17 cellular contexts compared by ENCODE assay signal in genomic region chr16:11107781-11108465, GRCh38.
DNase-seq lines count a peak whose midpoint lies in the region; ATAC-seq, FAIRE-seq and TF ChIP-seq lines count a peak whose summit lies in the region.
"Had no signal": no experiment of that assay in that cellular context is flagged by ENCODE, and none has a peak within 500 bp of the region (broad histone marks: within the 10 kb centered on the region; RNA-seq: fewer than 3 reads in every experiment).

No MANE protein-coding gene starts in this region.

- no peak for DNase-seq in activated T-cell treated with anti-CD3 and anti-CD28 coated beads, Interleukin-2, amount 50 U/mL, for 24 hours
- DNase-seq in activated T-cell treated with anti-CD3 and anti-CD28 coated beads, Interleukin-2, amount 50 U/mL, for 72 hours: no peak
- DNase-seq in amniotic epithelial cell (ENCODE audit: low read depth) (peak; percentile 63), kidney (peak; percentile 32), DMS79 (lab: John Stamatoyannopoulos, UW) (no peak), KG1 (lab: John Stamatoyannopoulos, UW) (no peak), HEK293T (ENCODE audit: extremely low spot score) (no peak)
- DNase-seq: COR-L47; mammary epithelial cell; NCI-H1694 treated with DMSO at 0.1 percent for 48 hours; PC-3; stimulated activated CD4-positive, alpha-beta T cell treated with anti-CD3 and anti-CD28 coated beads, Interleukin-4, amount 100 ng/mL, for 1 hour had no signal

- H3K9me3 ChIP-seq in kidney (ENCODE audit: control insufficient read depth in 1 of 2, low read length in 2 of 2): peaks cover 0 to 9% of the 10 kb centered on the region in 2 donors
- H3K9me3 ChIP-seq: neutrophil had no signal

- H3K4me1 Mint-ChIP-seq in activated T-cell treated with anti-CD3 and anti-CD28 coated beads, Interleukin-2, amount 50 U/mL, for 24 hours (ENCODE audit: low read depth): peaks cover 83% of the 10 kb centered on the region
- peaks cover 78% of the 10 kb centered on the region for H3K4me1 Mint-ChIP-seq in activated T-cell treated with anti-CD3 and anti-CD28 coated beads, Interleukin-2, amount 50 U/mL, for 72 hours (ENCODE audit: low read depth)

- H3K36me3 ChIP-seq in kidney (ENCODE audit: control insufficient read depth in 1 of 2, insufficient read depth in 2 of 2, low read length in 2 of 2): no peaks in the 10 kb centered on the region
- H3K36me3 ChIP-seq: esophagus muscularis mucosa, neutrophil had no signal

- H3K27ac ChIP-seq in kidney (ENCODE audit: low read depth in 2 of 2, low read length in 2 of 2): peak overlapping the region in 1 of 2 donors; percentile 41
- H3K27ac ChIP-seq: esophagus muscularis mucosa, KMS-11, neutrophil had no signal

- H3K27me3 Mint-ChIP-seq in activated T-cell treated with anti-CD3 and anti-CD28 coated beads, Interleukin-2, amount 50 U/mL, for 24 hours: no peaks in the 10 kb centered on the region
- H3K27me3 Mint-ChIP-seq in activated T-cell treated with anti-CD3 and anti-CD28 coated beads, Interleukin-2, amount 50 U/mL, for 72 hours (ENCODE audit: low read depth): no peaks in the 10 kb centered on the region

- no peak overlapping the region for H3K4me3 Mint-ChIP-seq in activated T-cell treated with anti-CD3 and anti-CD28 coated beads, Interleukin-2, amount 50 U/mL, for 24 hours
- no peak overlapping the region for H3K4me3 Mint-ChIP-seq in activated T-cell treated with anti-CD3 and anti-CD28 coated beads, Interleukin-2, amount 50 U/mL, for 72 hours

- TF ChIP-seq CTCF in kidney (IDR thresholded peaks at IDR 0.05; ENCODE audit: borderline replicate concordance, extremely low read depth, insufficient read depth): no peak

- FAIRE-seq in kidney (lab: Jason Lieb, UNC): no peak

- H3K9ac ChIP-seq in kidney (ENCODE audit: low read length in 2 of 2): no peak overlapping the region
- H3K9ac ChIP-seq: KMS-11 had no signal

- CTCF ChIA-PET in HEK293T (lab: Yijun Ruan, JAX): no interaction called here

- H3K4me3 ChIP-seq in kidney (ENCODE audit: low read length in 2 of 2): no peak overlapping the region
- H3K4me3 ChIP-seq: esophagus muscularis mucosa had no signal

- ATAC-seq in activated T-cell treated with anti-CD3 and anti-CD28 coated beads, Interleukin-2, amount 50 U/mL, for 72 hours (replicated peaks in 1 of 2): no peak
- no peak for ATAC-seq in HG02678 (IDR thresholded peaks at IDR 0.05; ENCODE audit: unreplicated experiment)
- ATAC-seq: PC-3, sciatic nerve had no signal

- H3K9me3 Mint-ChIP-seq in activated T-cell treated with anti-CD3 and anti-CD28 coated beads, Interleukin-2, amount 50 U/mL, for 24 hours: peaks cover 11% of the 10 kb centered on the region
- peaks cover 2% of the 10 kb centered on the region in 2 donors for H3K9me3 Mint-ChIP-seq in activated T-cell treated with anti-CD3 and anti-CD28 coated beads, Interleukin-2, amount 50 U/mL, for 72 hours

- H3K27ac Mint-ChIP-seq in activated T-cell treated with anti-CD3 and anti-CD28 coated beads, Interleukin-2, amount 50 U/mL, for 24 hours: peak overlapping the region; percentile 44
- no peak overlapping the region for H3K27ac Mint-ChIP-seq in activated T-cell treated with anti-CD3 and anti-CD28 coated beads, Interleukin-2, amount 50 U/mL, for 72 hours

- intact Hi-C loops in kidney (cut with DNase I): no loop called here

- peaks cover 21 to 22% of the 10 kb centered on the region in 2 donors for H3K4me1 ChIP-seq in kidney (ENCODE audit: control insufficient read depth in 1 of 2, insufficient read depth in 1 of 2, low read depth in 1 of 2, low read length in 2 of 2)

- POLR2A ChIA-PET in HEK293T (lab: Yijun Ruan, JAX): interaction anchor here (0.5 kb wide), 1 partner anchor 53 kb away, joined by 3 read pairs; no protein-coding TSS in a partner anchor

- H3K36me3 Mint-ChIP-seq in activated T-cell treated with anti-CD3 and anti-CD28 coated beads, Interleukin-2, amount 50 U/mL, for 24 hours (ENCODE audit: low read depth): peaks cover 62% of the 10 kb centered on the region
- peaks cover 15 to 21% of the 10 kb centered on the region in 2 donors for H3K36me3 Mint-ChIP-seq in activated T-cell treated with anti-CD3 and anti-CD28 coated beads, Interleukin-2, amount 50 U/mL, for 72 hours (ENCODE audit: insufficient read depth in 2 of 2)

TF ChIP-seq in HEK293T, 16 proteins besides CTCF, POLR2A, EP300 and RAD21:
- TF ChIP-seq L3MBTL2 (conservative IDR thresholded peaks at IDR 0.05) (no peak), TARDBP (IDR thresholded peaks at IDR 0.05) (no peak), HDGF (IDR thresholded peaks at IDR 0.05; ENCODE audit: borderline replicate concordance) (no peak), BHLHE40 (IDR thresholded peaks at IDR 0.05; ENCODE audit: borderline replicate concordance) (no peak), PKNOX1 (IDR thresholded peaks at IDR 0.05) (no peak), CTBP1 (IDR thresholded peaks at IDR 0.05; ENCODE audit: borderline replicate concordance) (no peak), ARNT (IDR thresholded peaks at IDR 0.05) (no peak), FOXM1 (IDR thresholded peaks at IDR 0.05; ENCODE audit: borderline replicate concordance) (no peak), ELF4 (IDR thresholded peaks at IDR 0.05) (no peak), ZNF384 (IDR thresholded peaks at IDR 0.05) (no peak), SUZ12 (IDR thresholded peaks at IDR 0.05) (no peak), FOXK2 (IDR thresholded peaks at IDR 0.05) (no peak), SP1 (IDR thresholded peaks at IDR 0.05) (no peak), FOXA1 (IDR thresholded peaks at IDR 0.05) (no peak), LEF1 (IDR thresholded peaks at IDR 0.05; ENCODE audit: borderline replicate concordance) (no peak)
TF ChIP-seq in HEK293T: peak in this region for 0.

Comparison
In these comparisons a context has a peak if more than half of its experiments do, and no peak if none do; other contexts are left out.
1. DNase-seq: peak in amniotic epithelial cell (single experiment) and kidney (single experiment); none in activated T-cell treated with anti-CD3 and anti-CD28 coated beads, Interleukin-2, amount 50 U/mL, for 24 hours (single experiment), activated T-cell treated with anti-CD3 and anti-CD28 coated beads, Interleukin-2, amount 50 U/mL, for 72 hours (0 of 2), DMS79 (single experiment), KG1 (single experiment) and HEK293T (single experiment).